In genomic region chr7:151519765-151520418, GRCh38 we compare ENCODE assay signal across 1 cellular context.
TF ChIP-seq lines count a peak whose summit lies in the region.

A gene with protein sequence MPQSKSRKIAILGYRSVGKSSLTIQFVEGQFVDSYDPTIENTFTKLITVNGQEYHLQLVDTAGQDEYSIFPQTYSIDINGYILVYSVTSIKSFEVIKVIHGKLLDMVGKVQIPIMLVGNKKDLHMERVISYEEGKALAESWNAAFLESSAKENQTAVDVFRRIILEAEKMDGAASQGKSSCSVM (minus strand): TSS chr7:151519895. CDS start chr7:151519511, 384 bp downstream.

TF ChIP-seq in K562, 482 proteins besides CTCF, POLR2A, EP300 and RAD21 (continued from another document and continues in another):
- TF ChIP-seq, protein P1, sequence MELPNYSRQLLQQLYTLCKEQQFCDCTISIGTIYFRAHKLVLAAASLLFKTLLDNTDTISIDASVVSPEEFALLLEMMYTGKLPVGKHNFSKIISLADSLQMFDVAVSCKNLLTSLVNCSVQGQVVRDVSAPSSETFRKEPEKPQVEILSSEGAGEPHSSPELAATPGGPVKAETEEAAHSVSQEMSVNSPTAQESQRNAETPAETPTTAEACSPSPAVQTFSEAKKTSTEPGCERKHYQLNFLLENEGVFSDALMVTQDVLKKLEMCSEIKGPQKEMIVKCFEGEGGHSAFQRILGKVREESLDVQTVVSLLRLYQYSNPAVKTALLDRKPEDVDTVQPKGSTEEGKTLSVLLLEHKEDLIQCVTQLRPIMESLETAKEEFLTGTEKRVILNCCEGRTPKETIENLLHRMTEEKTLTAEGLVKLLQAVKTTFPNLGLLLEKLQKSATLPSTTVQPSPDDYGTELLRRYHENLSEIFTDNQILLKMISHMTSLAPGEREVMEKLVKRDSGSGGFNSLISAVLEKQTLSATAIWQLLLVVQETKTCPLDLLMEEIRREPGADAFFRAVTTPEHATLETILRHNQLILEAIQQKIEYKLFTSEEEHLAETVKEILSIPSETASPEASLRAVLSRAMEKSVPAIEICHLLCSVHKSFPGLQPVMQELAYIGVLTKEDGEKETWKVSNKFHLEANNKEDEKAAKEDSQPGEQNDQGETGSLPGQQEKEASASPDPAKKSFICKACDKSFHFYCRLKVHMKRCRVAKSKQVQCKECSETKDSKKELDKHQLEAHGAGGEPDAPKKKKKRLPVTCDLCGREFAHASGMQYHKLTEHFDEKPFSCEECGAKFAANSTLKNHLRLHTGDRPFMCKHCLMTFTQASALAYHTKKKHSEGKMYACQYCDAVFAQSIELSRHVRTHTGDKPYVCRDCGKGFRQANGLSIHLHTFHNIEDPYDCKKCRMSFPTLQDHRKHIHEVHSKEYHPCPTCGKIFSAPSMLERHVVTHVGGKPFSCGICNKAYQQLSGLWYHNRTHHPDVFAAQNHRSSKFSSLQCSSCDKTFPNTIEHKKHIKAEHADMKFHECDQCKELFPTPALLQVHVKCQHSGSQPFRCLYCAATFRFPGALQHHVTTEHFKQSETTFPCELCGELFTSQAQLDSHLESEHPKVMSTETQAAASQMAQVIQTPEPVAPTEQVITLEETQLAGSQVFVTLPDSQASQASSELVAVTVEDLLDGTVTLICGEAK (IDR thresholded peaks at IDR 0.05): peak; percentile 75
- TF ChIP-seq, protein P1 (CRISPR knock-in tag; IDR thresholded peaks at IDR 0.05): no peak
- TF ChIP-seq SETDB1 (IDR thresholded peaks at IDR 0.05; ENCODE audit: low read length) (no peak), SIX5 (IDR thresholded peaks at IDR 0.05; ENCODE audit: borderline replicate concordance in 1 of 2, insufficient read depth in 1 of 2, low read depth in 1 of 2, low read length in 2 of 2) (no peak), ELF2 (CRISPR knock-in tag; IDR thresholded peaks at IDR 0.05) (peak; percentile 68; the same call in 1 of the 2 replicates), ZFP36 (IDR thresholded peaks at IDR 0.05; ENCODE audit: low read depth, low read length, partially characterized antibody) (no peak), PCBP1 (IDR thresholded peaks at IDR 0.05; ENCODE audit: low read depth, low read length, poor library complexity, severe bottlenecking) (no peak), SIRT6 (IDR thresholded peaks at IDR 0.05; ENCODE audit: low read depth, low read length) (no peak), HNRNPL (IDR thresholded peaks at IDR 0.05; ENCODE audit: low read depth, low read length) (no peak), ZBTB17 (CRISPR knock-in tag; IDR thresholded peaks at IDR 0.05) (no peak), ZNF23 (CRISPR knock-in tag; IDR thresholded peaks at IDR 0.05) (no peak), ZNF134 (CRISPR knock-in tag; conservative IDR thresholded peaks at IDR 0.05) (no peak), CHCHD3 (CRISPR knock-in tag; IDR thresholded peaks at IDR 0.05) (no peak), TEAD2 (tag; IDR thresholded peaks at IDR 0.05) (no peak), ZNF41 (CRISPR knock-in tag; conservative IDR thresholded peaks at IDR 0.05) (no peak), ZFP30 (CRISPR knock-in tag; IDR thresholded peaks at IDR 0.05; ENCODE audit: borderline replicate concordance) (no peak), EZH2 (IDR thresholded peaks at IDR 0.05; ENCODE audit: borderline replicate concordance, low read depth, low read length) (no peak), POLR3G (IDR thresholded peaks at IDR 0.05; ENCODE audit: extremely low read depth, insufficient read length, insufficient replicate concordance) (no peak), STAT5B (CRISPR knock-in tag; IDR thresholded peaks at IDR 0.05) (no peak), ZNF518B (CRISPR knock-in tag; IDR thresholded peaks at IDR 0.05) (no peak), ZEB2 (IDR thresholded peaks at IDR 0.05) (no peak), HSF4 (CRISPR knock-in tag; IDR thresholded peaks at IDR 0.05; ENCODE audit: borderline replicate concordance) (no peak), DLX4 (CRISPR knock-in tag; IDR thresholded peaks at IDR 0.05) (no peak), ZNF655 (CRISPR knock-in tag; IDR thresholded peaks at IDR 0.05) (no peak)
- TF ChIP-seq, protein P2, sequence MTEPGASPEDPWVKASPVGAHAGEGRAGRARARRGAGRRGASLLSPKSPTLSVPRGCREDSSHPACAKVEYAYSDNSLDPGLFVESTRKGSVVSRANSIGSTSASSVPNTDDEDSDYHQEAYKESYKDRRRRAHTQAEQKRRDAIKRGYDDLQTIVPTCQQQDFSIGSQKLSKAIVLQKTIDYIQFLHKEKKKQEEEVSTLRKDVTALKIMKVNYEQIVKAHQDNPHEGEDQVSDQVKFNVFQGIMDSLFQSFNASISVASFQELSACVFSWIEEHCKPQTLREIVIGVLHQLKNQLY (CRISPR knock-in tag; conservative IDR thresholded peaks at IDR 0.05): 0 out of 4 replicates have a peak, but pooled peaks of 1 of the 2 experiments have one; percentile 74
- TF ChIP-seq, protein P3, sequence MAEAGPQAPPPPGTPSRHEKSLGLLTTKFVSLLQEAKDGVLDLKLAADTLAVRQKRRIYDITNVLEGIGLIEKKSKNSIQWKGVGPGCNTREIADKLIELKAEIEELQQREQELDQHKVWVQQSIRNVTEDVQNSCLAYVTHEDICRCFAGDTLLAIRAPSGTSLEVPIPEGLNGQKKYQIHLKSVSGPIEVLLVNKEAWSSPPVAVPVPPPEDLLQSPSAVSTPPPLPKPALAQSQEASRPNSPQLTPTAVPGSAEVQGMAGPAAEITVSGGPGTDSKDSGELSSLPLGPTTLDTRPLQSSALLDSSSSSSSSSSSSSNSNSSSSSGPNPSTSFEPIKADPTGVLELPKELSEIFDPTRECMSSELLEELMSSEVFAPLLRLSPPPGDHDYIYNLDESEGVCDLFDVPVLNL (CRISPR knock-in tag; IDR thresholded peaks at IDR 0.05; ENCODE audit: low read depth): peak; percentile 81; the same call in 1 of the 2 replicates
- TF ChIP-seq, protein P4, sequence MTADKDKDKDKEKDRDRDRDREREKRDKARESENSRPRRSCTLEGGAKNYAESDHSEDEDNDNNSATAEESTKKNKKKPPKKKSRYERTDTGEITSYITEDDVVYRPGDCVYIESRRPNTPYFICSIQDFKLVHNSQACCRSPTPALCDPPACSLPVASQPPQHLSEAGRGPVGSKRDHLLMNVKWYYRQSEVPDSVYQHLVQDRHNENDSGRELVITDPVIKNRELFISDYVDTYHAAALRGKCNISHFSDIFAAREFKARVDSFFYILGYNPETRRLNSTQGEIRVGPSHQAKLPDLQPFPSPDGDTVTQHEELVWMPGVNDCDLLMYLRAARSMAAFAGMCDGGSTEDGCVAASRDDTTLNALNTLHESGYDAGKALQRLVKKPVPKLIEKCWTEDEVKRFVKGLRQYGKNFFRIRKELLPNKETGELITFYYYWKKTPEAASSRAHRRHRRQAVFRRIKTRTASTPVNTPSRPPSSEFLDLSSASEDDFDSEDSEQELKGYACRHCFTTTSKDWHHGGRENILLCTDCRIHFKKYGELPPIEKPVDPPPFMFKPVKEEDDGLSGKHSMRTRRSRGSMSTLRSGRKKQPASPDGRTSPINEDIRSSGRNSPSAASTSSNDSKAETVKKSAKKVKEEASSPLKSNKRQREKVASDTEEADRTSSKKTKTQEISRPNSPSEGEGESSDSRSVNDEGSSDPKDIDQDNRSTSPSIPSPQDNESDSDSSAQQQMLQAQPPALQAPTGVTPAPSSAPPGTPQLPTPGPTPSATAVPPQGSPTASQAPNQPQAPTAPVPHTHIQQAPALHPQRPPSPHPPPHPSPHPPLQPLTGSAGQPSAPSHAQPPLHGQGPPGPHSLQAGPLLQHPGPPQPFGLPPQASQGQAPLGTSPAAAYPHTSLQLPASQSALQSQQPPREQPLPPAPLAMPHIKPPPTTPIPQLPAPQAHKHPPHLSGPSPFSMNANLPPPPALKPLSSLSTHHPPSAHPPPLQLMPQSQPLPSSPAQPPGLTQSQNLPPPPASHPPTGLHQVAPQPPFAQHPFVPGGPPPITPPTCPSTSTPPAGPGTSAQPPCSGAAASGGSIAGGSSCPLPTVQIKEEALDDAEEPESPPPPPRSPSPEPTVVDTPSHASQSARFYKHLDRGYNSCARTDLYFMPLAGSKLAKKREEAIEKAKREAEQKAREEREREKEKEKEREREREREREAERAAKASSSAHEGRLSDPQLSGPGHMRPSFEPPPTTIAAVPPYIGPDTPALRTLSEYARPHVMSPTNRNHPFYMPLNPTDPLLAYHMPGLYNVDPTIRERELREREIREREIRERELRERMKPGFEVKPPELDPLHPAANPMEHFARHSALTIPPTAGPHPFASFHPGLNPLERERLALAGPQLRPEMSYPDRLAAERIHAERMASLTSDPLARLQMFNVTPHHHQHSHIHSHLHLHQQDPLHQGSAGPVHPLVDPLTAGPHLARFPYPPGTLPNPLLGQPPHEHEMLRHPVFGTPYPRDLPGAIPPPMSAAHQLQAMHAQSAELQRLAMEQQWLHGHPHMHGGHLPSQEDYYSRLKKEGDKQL (CRISPR knock-in tag; IDR thresholded peaks at IDR 0.05; ENCODE audit: borderline replicate concordance): no peak
